ENCODE assay signal across 9 cellular contexts in the genomic region with DNA sequence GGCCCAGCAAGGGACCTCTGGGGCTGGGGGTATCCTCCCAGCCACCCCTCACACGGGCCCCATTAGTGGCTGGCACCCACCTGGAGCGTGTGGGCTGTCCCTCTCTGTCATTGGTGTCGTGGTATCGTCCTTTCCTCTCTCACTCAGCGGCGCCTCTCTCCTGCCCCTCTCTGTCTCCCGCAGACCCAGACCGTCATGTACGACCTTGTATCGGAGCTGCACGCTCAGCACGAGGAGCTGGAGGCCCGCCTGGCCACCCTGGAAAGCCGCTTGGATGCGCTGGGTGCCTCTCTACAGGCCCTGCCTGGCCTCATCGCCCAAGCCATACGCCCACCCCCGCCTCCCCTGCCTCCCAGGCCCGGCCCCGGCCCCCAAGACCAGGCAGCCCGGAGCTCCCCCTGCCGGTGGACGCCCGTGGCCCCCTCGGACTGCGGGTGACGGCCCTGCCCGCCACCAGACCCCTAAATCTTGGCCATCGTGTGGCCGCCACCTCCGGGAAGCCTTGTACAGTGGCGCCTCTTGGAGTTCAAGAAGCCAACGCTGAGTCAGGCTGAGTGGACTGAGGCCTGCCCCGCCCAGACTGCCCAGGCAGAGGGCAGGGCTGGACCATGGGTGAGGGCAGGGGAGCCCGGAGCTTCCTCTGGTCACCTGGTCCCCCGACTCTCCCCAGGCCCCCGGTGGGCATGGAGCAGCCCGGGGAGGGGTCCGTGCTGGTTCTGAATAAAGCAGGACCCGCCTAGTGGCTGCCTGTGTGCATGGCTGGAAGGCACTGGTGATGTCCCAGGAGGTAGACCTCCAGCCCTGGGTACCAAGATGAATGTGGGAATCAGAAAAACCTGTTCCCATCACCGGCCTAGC. TPM values are rescaled to one million over a fixed set of nuclear protein-coding genes. Genes with fewer than 3 reads are reported as not detected.
DNase-seq lines count a peak whose midpoint lies in the region; ATAC-seq and TF ChIP-seq lines count a peak whose summit lies in the region.
"Had no signal": no experiment of that assay in that cellular context is flagged by ENCODE, and none has a peak within 500 bp of the region (broad histone marks: within the 10 kb centered on the region; RNA-seq: fewer than 3 reads in every experiment).

No MANE protein-coding gene starts in this region.

- CTCF ChIA-PET in activated naive CD4-positive, alpha-beta T cell treated with anti-CD3 and anti-CD28 coated beads for 36 hours (lab: Charles Lee) = interaction anchor here (0.9 to 6.7 kb wide), 10 partner anchors 21 to 139 kb away, joined by 3 to 186 read pairs (median 5); partner anchors contain the start of genes CCDC124, IL12RB1, RPL18A and SLC5A5

- no peaks in the 10 kb centered on the region for H3K9me3 Mint-ChIP-seq in progenitor cell of endocrine pancreas (ENCODE audit: low read depth)
- no peaks in the 10 kb centered on the region for H3K9me3 Mint-ChIP-seq in activated naive CD4-positive, alpha-beta T cell treated with anti-CD3 and anti-CD28 coated beads for 36 hours

- peaks cover 1% of the 10 kb centered on the region for H3K36me3 Mint-ChIP-seq in progenitor cell of endocrine pancreas (ENCODE audit: insufficient read depth)
- peaks cover 2% of the 10 kb centered on the region for H3K36me3 Mint-ChIP-seq in activated naive CD4-positive, alpha-beta T cell treated with anti-CD3 and anti-CD28 coated beads for 36 hours (ENCODE audit: low read depth)

- no peak overlapping the region for H3K27ac Mint-ChIP-seq in progenitor cell of endocrine pancreas
- H3K27ac Mint-ChIP-seq in activated naive CD4-positive, alpha-beta T cell treated with anti-CD3 and anti-CD28 coated beads for 36 hours = no peak overlapping the region

- peaks cover 8% of the 10 kb centered on the region for H3K27me3 Mint-ChIP-seq in progenitor cell of endocrine pancreas
- no peaks in the 10 kb centered on the region for H3K27me3 Mint-ChIP-seq in activated naive CD4-positive, alpha-beta T cell treated with anti-CD3 and anti-CD28 coated beads for 36 hours (ENCODE audit: low read depth)

- TF ChIP-seq CTCF in GM12872 (IDR thresholded peaks at IDR 0.05; ENCODE audit: insufficient read depth, low read depth, low read length) (peak; percentile 16; the same call in 1 of the 3 replicates), epithelial cell of esophagus (IDR thresholded peaks at IDR 0.05; ENCODE audit: insufficient read depth, low read depth, low read length, missing control alignments) (peak; percentile 22), progenitor cell of endocrine pancreas (IDR thresholded peaks at IDR 0.05; ENCODE audit: unreplicated experiment) (peak; percentile 36)

- DNase-seq in NCI-H460 (ENCODE audit: extremely low read depth, low read depth) = peak; percentile 86
- no peak for DNase-seq in epithelial cell of esophagus (ENCODE audit: low read depth)
- DNase-seq in progenitor cell of endocrine pancreas (ENCODE audit: low spot score, unreplicated experiment) = no peak
- DNase-seq in posterior vena cava (ENCODE audit: low spot score) = no peak
- no peak for DNase-seq in activated naive CD4-positive, alpha-beta T cell treated with anti-CD3 and anti-CD28 coated beads for 36 hours
- no peak for DNase-seq in ureter (ENCODE audit: low spot score)
- DNase-seq: NCI-H748 treated with DMSO at 0.1 percent for 48 hours had no signal

- H3K4me3 ChIP-seq in epithelial cell of esophagus (ENCODE audit: low read length) = no peak overlapping the region

- peaks cover 2% of the 10 kb centered on the region for H3K4me1 Mint-ChIP-seq in progenitor cell of endocrine pancreas (ENCODE audit: low read depth)
- peaks cover 17% of the 10 kb centered on the region for H3K4me1 Mint-ChIP-seq in activated naive CD4-positive, alpha-beta T cell treated with anti-CD3 and anti-CD28 coated beads for 36 hours (ENCODE audit: low read depth)

- intact Hi-C loops in posterior vena cava (cut with DNase I) = loop anchor here (2.0 to 5.0 kb wide), 3 partner anchors 56 to 136 kb away; no protein-coding TSS in a partner anchor
- intact Hi-C loops in activated naive CD4-positive, alpha-beta T cell treated with anti-CD3 and anti-CD28 coated beads for 36 hours (cut with micrococcal nuclease) = loop anchor here (1.0 kb wide), 4 partner anchors 52 to 139 kb away; partner anchors contain the start of gene RPL18A

- no peak for ATAC-seq in GM19351 (IDR thresholded peaks at IDR 0.05; ENCODE audit: unreplicated experiment)

- H3K4me3 Mint-ChIP-seq in progenitor cell of endocrine pancreas (ENCODE audit: low read depth) = no peak overlapping the region
- H3K4me3 Mint-ChIP-seq in activated naive CD4-positive, alpha-beta T cell treated with anti-CD3 and anti-CD28 coated beads for 36 hours = no peak overlapping the region

RNA-seq across cellular contexts. Expression of gene ARRDC2, which starts 9.8 kb away (rescaled TPM):
- 94.3 and 95.4 TPM in 2 replicates for total RNA-seq in NCI-H460 (2014; rRNA removed; shearing (Covaris generic))
- 242 and 289 TPM in 2 replicates for polyA plus RNA-seq in NCI-H460 (2014; cell fraction: nucleus; rRNA removed)
- 3.3 and 4.3 TPM in 2 replicates for total RNA-seq in progenitor cell of endocrine pancreas
- total RNA-seq in posterior vena cava = 10 to 100 TPM; 21.0 to 25.2 TPM
- 10 to 100 TPM; 17.7 to 19.0 TPM for total RNA-seq in activated naive CD4-positive, alpha-beta T cell treated with anti-CD3 and anti-CD28 coated beads for 36 hours
- total RNA-seq in ureter = 32.9 TPM

RNA-seq across cellular contexts. Expression of gene KCNN1, which starts 31.3 kb away (rescaled TPM):
- total RNA-seq in NCI-H460 (2014; rRNA removed; shearing (Covaris generic)) = 0.10 TPM in 1 of 2 replicates, not detected in the other
- 0.13 TPM in 1 of 2 replicates, not detected in the other for polyA plus RNA-seq in NCI-H460 (2014; cell fraction: nucleus; rRNA removed)
- total RNA-seq in progenitor cell of endocrine pancreas (19.6 and 20.3 TPM in 2 replicates), posterior vena cava (under 1 TPM in 1 of 2 donors, not detected in 1; 0.33 TPM), ureter (0.34 TPM)
- total RNA-seq in activated naive CD4-positive, alpha-beta T cell treated with anti-CD3 and anti-CD28 coated beads for 36 hours = under 1 TPM; 0.21 to 0.30 TPM

Comparison
In these comparisons a context has a peak if more than half of its experiments do, and no peak if none do; other contexts are left out.
1. RNA of gene KCNN1, which starts 31.3 kb away (total RNA-seq): 19.6 to 20.3 TPM in progenitor cell of endocrine pancreas; 0.34 TPM in ureter (single experiment), 0.33 TPM in posterior vena cava, 0.21 to 0.30 TPM in activated naive CD4-positive, alpha-beta T cell treated with anti-CD3 and anti-CD28 coated beads for 36 hours and 0.10 TPM in NCI-H460; every median in the first group is over 10 times any median in the second.
2. Peak in every context shown above with its lines, with median percentiles within 50 percentile points of each other: CTCF ChIP-seq.